In genomic region chr6:33558801-33559200, GRCh38 we compare ENCODE assay signal across 8 cellular contexts.
"Had no signal": no experiment of that assay in that cellular context is flagged by ENCODE, and none has a peak within 500 bp of the region (broad histone marks: within the 10 kb centered on the region; RNA-seq: fewer than 3 reads in every experiment).

No MANE protein-coding gene starts in this region.

- H3K4me1 Mint-ChIP-seq: GM23338, H9 had no signal

- H3K27ac ChIP-seq: HL-60 had no signal

- ATAC-seq: GM23338 had no signal

- H2AFZ ChIP-seq: GM23338 had no signal

- FAIRE-seq: H1, H54 had no signal

- H3K4me3 ChIP-seq: GM23338 had no signal

- H3K4me2 ChIP-seq: GM23338 had no signal

- DNase-seq: H9, HCEC 1CT, IMR-90, KBM-7 had no signal

- H3K27ac Mint-ChIP-seq: GM23338, H9 had no signal

- H3K4me3 Mint-ChIP-seq: GM23338, H9 had no signal
